Comparison of ENCODE assay signal across 8 cellular contexts in the genomic region with DNA sequence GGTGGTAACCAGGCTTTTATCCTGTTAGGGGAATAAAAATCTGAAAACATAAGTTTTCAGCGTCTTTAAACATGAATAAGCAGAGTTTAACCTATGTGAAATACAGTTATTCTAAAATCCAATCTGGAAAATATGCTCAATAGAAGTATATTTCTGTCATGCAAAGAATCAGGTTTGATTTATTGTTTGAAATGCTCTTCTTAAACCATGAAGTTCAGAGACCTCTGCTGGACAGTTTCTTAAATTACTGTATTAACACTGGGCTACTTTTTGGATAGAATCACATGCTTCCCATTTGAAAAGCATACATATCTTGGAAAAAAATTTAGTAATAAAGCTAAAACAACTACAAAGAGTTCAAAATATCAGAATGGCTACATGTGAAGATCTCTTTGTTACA. TPM values are rescaled to one million over a fixed set of nuclear protein-coding genes. Genes with fewer than 3 reads are reported as not detected.
A peak's percentile ranks its signal among the peaks of the same experiment; 100 is the strongest.
DNase-seq lines count a peak whose midpoint lies in the region; ATAC-seq, FAIRE-seq and TF ChIP-seq lines count a peak whose summit lies in the region.

No MANE protein-coding gene starts in this region.

- H3K79me2 ChIP-seq in OCI-LY7 (ENCODE audit: insufficient read depth, low read depth, low read length): no peaks in the 10 kb centered on the region

- DNase-seq in BJ (ENCODE audit: low read depth) (no peak), HCEC 1CT (peak; percentile 59), OCI-LY7 (ENCODE audit: low spot score) (peak; percentile 29), fibroblast of gingiva (ENCODE audit: low read depth) (peak; percentile 43), small intestine (peak; percentile 61)
- no peak for DNase-seq in NK-92 treated with Interleukin-12 subunit alpha and Interleukin-12 subunit beta, amount 100 ng/mL, for 24 hours (lab: John Stamatoyannopoulos, UW)

- no peak for ATAC-seq in GM21360 (IDR thresholded peaks at IDR 0.05; ENCODE audit: unreplicated experiment)
- ATAC-seq in HG03457 (IDR thresholded peaks at IDR 0.05; ENCODE audit: unreplicated experiment): no peak

- H3K9me3 ChIP-seq in OCI-LY7 (ENCODE audit: low read length) (no peaks in the 10 kb centered on the region), small intestine (ENCODE audit: control insufficient read depth, low read depth) (no peaks in the 10 kb centered on the region)

- H3K9me2 ChIP-seq in OCI-LY7 (ENCODE audit: insufficient read depth, low read length): no peaks in the 10 kb centered on the region

- POLR2A ChIA-PET in BJ (lab: Charles Lee) (no interaction called here), OCI-LY7 (lab: Charles Lee) (interaction anchor here (1.0 kb wide), 1 partner anchor 12 kb away, joined by 3 read pairs; no protein-coding TSS in a partner anchor)

- H3K4me2 ChIP-seq in OCI-LY7 (ENCODE audit: low read length): no peak overlapping the region

- 40 to 90% (median 58%) methylated on average over 1 of the region's 1 CpG for WGBS in small intestine, 3 donors

- no peak for FAIRE-seq in small intestine (lab: Jason Lieb, UNC)

- H3K4me1 ChIP-seq in OCI-LY7 (ENCODE audit: insufficient read depth, low read length, poor library complexity, severe bottlenecking): no peaks in the 10 kb centered on the region
- no peaks in the 10 kb centered on the region for H3K4me1 ChIP-seq in small intestine (ENCODE audit: control insufficient read depth in 2 of 2, insufficient read depth in 1 of 2, low read depth in 1 of 2, low read length in 1 of 2)

- intact Hi-C loops in OCI-LY7 (cut with micrococcal nuclease; ENCODE audit: unreplicated experiment): no loop called here

- no peaks in the 10 kb centered on the region for H4K20me1 ChIP-seq in OCI-LY7 (ENCODE audit: insufficient read depth, low read length)

- CTCF ChIA-PET in BJ (lab: Yijun Ruan, JAX) (interaction anchor here (0.8 to 4.6 kb wide), 9 partner anchors 8 to 377 kb away, joined by 3 to 57 read pairs (median 6); a partner anchor contains a TSS), OCI-LY7 (lab: Charles Lee; ENCODE audit: unreplicated experiment) (no interaction called here)

- H3K27ac ChIP-seq in OCI-LY7 (ENCODE audit: low read depth, low read length, poor library complexity, severe bottlenecking) (no peak overlapping the region), small intestine (ENCODE audit: low read depth in 1 of 2, low read length in 1 of 2) (no peak overlapping the region)

- no peak overlapping the region for H3K4me3 ChIP-seq in BJ (ENCODE audit: low read depth, low read length)
- H3K4me3 ChIP-seq in OCI-LY7 (ENCODE audit: low read depth, low read length, poor library complexity, severe bottlenecking): no peak overlapping the region
- no peak overlapping the region for H3K4me3 ChIP-seq in small intestine (ENCODE audit: low read depth in 1 of 2, low read length in 2 of 2)

- H3K36me3 ChIP-seq in BJ (ENCODE audit: control insufficient read depth, insufficient read depth, low read length): no peaks in the 10 kb centered on the region
- H3K36me3 ChIP-seq in OCI-LY7 (ENCODE audit: insufficient read depth, low read length): peaks cover 31% of the 10 kb centered on the region
- peaks cover 2% of the 10 kb centered on the region in 2 donors for H3K36me3 ChIP-seq in small intestine (ENCODE audit: control insufficient read depth in 2 of 2, insufficient read depth in 2 of 2, low read length in 2 of 2)

- TF ChIP-seq CTCF in BJ (IDR thresholded peaks at IDR 0.05; ENCODE audit: insufficient read depth, low read depth, low read length): peak; percentile 40
- TF ChIP-seq CTCF in OCI-LY7 (conservative IDR thresholded peaks at IDR 0.05; ENCODE audit: low read length): peak; percentile 77

- H3K27me3 ChIP-seq in BJ (ENCODE audit: control insufficient read depth, insufficient read depth, low read length) (no peaks in the 10 kb centered on the region), small intestine (ENCODE audit: control insufficient read depth in 2 of 2, insufficient read depth in 2 of 2, low read length in 2 of 2) (no peaks in the 10 kb centered on the region)

- no TSS peak for BruUV-seq in OCI-LY7 (replicated peaks; lab: Mats Ljungman, UMichigan)

- H2AFZ ChIP-seq in OCI-LY7 (ENCODE audit: low read length): no peak overlapping the region

RNA-seq across cellular contexts. Expression of a gene that starts 25.4 kb away (rescaled TPM):
- polyA plus RNA-seq in BJ (2011; rRNA removed) (10.0 and 18.2 TPM in 2 replicates), small intestine (10 to 100 TPM; 25.4 to 36.2 (median 34.7) TPM)
- polyA minus RNA-seq in BJ (2011; rRNA and poly(A)+ RNA removed): 2.6 TPM in 2 replicates
- 40.7 and 56.7 TPM in 2 replicates for total RNA-seq in OCI-LY7 (2014; rRNA removed; shearing (Covaris generic))
- total RNA-seq in OCI-LY7 (2022): 66.2 and 66.3 TPM in 2 replicates

RNA-seq across cellular contexts. Expression of a gene that starts 25.6 kb away (rescaled TPM):
- polyA plus RNA-seq in BJ (2011; rRNA removed): 21.7 and 29.7 TPM in 2 replicates
- 14.9 and 21.6 TPM in 2 replicates for polyA minus RNA-seq in BJ (2011; rRNA and poly(A)+ RNA removed)
- total RNA-seq in OCI-LY7 (2014; rRNA removed; shearing (Covaris generic)): 18.0 and 19.6 TPM in 2 replicates
- 43.4 and 50.9 TPM in 2 replicates for total RNA-seq in OCI-LY7 (2022)
- polyA plus RNA-seq in small intestine: 10 to 100 TPM; 15.7 to 29.0 (median 26.8) TPM

Comparison
In these comparisons a context has a peak if more than half of its experiments do, and no peak if none do; other contexts are left out.
1. DNase-seq: peak in HCEC 1CT (single experiment), OCI-LY7 (single experiment), fibroblast of gingiva (single experiment) and small intestine (single experiment); none in BJ (single experiment) and NK-92 treated with Interleukin-12 subunit alpha and Interleukin-12 subunit beta, amount 100 ng/mL, for 24 hours (single experiment).